In the genomic region with DNA sequence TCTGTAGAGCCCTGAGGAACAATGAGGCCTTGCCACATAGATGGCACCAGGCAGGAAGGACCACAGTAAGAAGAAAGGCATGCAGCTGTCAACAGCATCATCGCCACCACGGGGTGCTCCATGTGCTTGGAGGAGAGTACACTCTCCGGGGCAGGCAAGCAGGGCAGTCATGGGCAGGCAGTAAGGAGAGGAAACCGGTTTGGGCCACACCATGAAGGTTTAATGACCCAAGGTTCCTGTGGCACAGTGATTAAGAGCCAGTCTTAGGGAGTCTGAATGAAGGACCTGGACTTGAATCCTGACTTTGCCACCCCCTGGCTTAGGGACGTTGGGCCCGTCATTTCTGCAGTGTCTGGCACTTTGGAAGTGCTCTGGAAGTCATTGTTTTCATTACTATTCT, we compare ENCODE assay signal across 14 cellular contexts.
DNase-seq lines count a peak whose midpoint lies in the region; ATAC-seq, FAIRE-seq and TF ChIP-seq lines count a peak whose summit lies in the region.
"Had no signal": no experiment of that assay in that cellular context is flagged by ENCODE, and none has a peak within 500 bp of the region (broad histone marks: within the 10 kb centered on the region; RNA-seq: fewer than 3 reads in every experiment).

No MANE protein-coding gene starts in this region.

- peak overlapping the region in 3 of 4 donors; percentile 86 to 95 (median 90) for H3K4me3 Mint-ChIP-seq in IgD-negative memory B cell
- H3K4me3 Mint-ChIP-seq in astrocyte (ENCODE audit: unreplicated experiment), result peak overlapping the region; percentile 48
- H3K4me3 Mint-ChIP-seq in naive thymus-derived CD4-positive, alpha-beta T cell, result peak overlapping the region in 9 of 10 donors; percentile 74 to 96 (median 88)

- H3K27ac Mint-ChIP-seq in IgD-negative memory B cell (peak overlapping the region in 2 of 3 donors; percentile 93 to 95), astrocyte (ENCODE audit: unreplicated experiment) (peak overlapping the region; percentile 59)
- H3K27ac Mint-ChIP-seq in naive thymus-derived CD4-positive, alpha-beta T cell, result peak overlapping the region; percentile 78 to 97 (median 92)

- H3K79me2 ChIP-seq in astrocyte (ENCODE audit: insufficient read depth, low read length), result no peaks in the 10 kb centered on the region
- H3K79me2 ChIP-seq: parathyroid adenoma had no signal

- no peak for TF ChIP-seq CTCF in astrocyte (IDR thresholded peaks at IDR 0.05; ENCODE audit: insufficient read depth, low read depth, low read length)

- no peak overlapping the region for H2AFZ ChIP-seq in astrocyte (ENCODE audit: low read depth, low read length)

- H3K9me3 ChIP-seq in astrocyte (ENCODE audit: insufficient read depth, low read depth, low read length), result peaks cover 6% of the 10 kb centered on the region
- no peaks in the 10 kb centered on the region for H3K9me3 ChIP-seq in naive thymus-derived CD4-positive, alpha-beta T cell (ENCODE audit: control insufficient read depth in 2 of 3, low read length in 3 of 3)
- H3K9me3 ChIP-seq: upper lobe of right lung had no signal

- H3K36me3 ChIP-seq in astrocyte (ENCODE audit: insufficient read depth, low read length), result no peaks in the 10 kb centered on the region
- H3K36me3 ChIP-seq in naive thymus-derived CD4-positive, alpha-beta T cell (ENCODE audit: control insufficient read depth in 2 of 3, insufficient read depth in 3 of 3, low read length in 3 of 3), result peaks cover 0 to 6% (median 0%) of the 10 kb centered on the region in 3 experiments
- H3K36me3 ChIP-seq: cardiac muscle cell, upper lobe of right lung had no signal

- no peaks in the 10 kb centered on the region for H4K20me1 ChIP-seq in astrocyte (ENCODE audit: insufficient read depth, low read length)

- CTCF ChIA-PET in naive thymus-derived CD4-positive, alpha-beta T cell (lab: Charles Lee), result interaction anchor here (3.8 kb wide), 1 partner anchor 18 kb away, joined by 13 read pairs; no protein-coding TSS in a partner anchor

- H3K27me3 Mint-ChIP-seq in IgD-negative memory B cell (no peaks in the 10 kb centered on the region), astrocyte (ENCODE audit: low read depth, unreplicated experiment) (peaks cover 13% of the 10 kb centered on the region)
- peaks cover 0 to 16% (median 0%) of the 10 kb centered on the region in 5 donors for H3K27me3 Mint-ChIP-seq in naive thymus-derived CD4-positive, alpha-beta T cell

- H3K4me1 ChIP-seq in astrocyte (ENCODE audit: insufficient read depth, low read length), result peaks cover 9% of the 10 kb centered on the region
- H3K4me1 ChIP-seq in naive thymus-derived CD4-positive, alpha-beta T cell (ENCODE audit: control insufficient read depth in 2 of 2, insufficient read depth in 2 of 2, low read length in 2 of 2), result peaks cover 29 to 37% of the 10 kb centered on the region in 2 donors

- DNase-seq in DMS53 (lab: John Stamatoyannopoulos, UW) (peak; percentile 66), DMS53 treated with DMSO at 0.1 percent for 48 hours (lab: John Stamatoyannopoulos, UW; ENCODE audit: unreplicated experiment) (no peak), astrocyte (ENCODE audit: low read depth) (no peak), NCI-H187 (lab: John Stamatoyannopoulos, UW) (no peak)
- no peak for DNase-seq in naive thymus-derived CD4-positive, alpha-beta T cell
- DNase-seq: Kasumi-1, NCI-H345, upper lobe of right lung had no signal

- H3K27me3 ChIP-seq in astrocyte (ENCODE audit: insufficient read depth, low read length), result peaks cover 19% of the 10 kb centered on the region
- H3K27me3 ChIP-seq in naive thymus-derived CD4-positive, alpha-beta T cell (ENCODE audit: control insufficient read depth in 2 of 2, insufficient read depth in 2 of 2, low read length in 2 of 2), result no peaks in the 10 kb centered on the region

- intact Hi-C loops in naive thymus-derived CD4-positive, alpha-beta T cell (cut with micrococcal nuclease), result loop anchor here in 1 of 2 donors (5.0 to 10.0 kb wide), 2 partner anchors 188 to 501 kb away; a partner anchor contains a TSS

- peaks cover 2% of the 10 kb centered on the region for H3K36me3 Mint-ChIP-seq in IgD-negative memory B cell
- H3K36me3 Mint-ChIP-seq in astrocyte (ENCODE audit: low read depth, unreplicated experiment), result peaks cover 3% of the 10 kb centered on the region
- no peaks in the 10 kb centered on the region for H3K36me3 Mint-ChIP-seq in naive thymus-derived CD4-positive, alpha-beta T cell

- no peak for ATAC-seq in naive thymus-derived CD4-positive, alpha-beta T cell
- ATAC-seq in HG02678 (IDR thresholded peaks at IDR 0.05; ENCODE audit: unreplicated experiment) (no peak), GM21528 (IDR thresholded peaks at IDR 0.05; ENCODE audit: low FRiP score, unreplicated experiment) (no peak)
- ATAC-seq: upper lobe of right lung had no signal

- H3K4me1 Mint-ChIP-seq in IgD-negative memory B cell (peaks cover 26 to 33% (median 32%) of the 10 kb centered on the region in 3 donors), astrocyte (ENCODE audit: low read depth, unreplicated experiment) (peaks cover 18% of the 10 kb centered on the region)
- peaks cover 32 to 40% (median 37%) of the 10 kb centered on the region in 7 donors for H3K4me1 Mint-ChIP-seq in naive thymus-derived CD4-positive, alpha-beta T cell

- H3K4me2 ChIP-seq in astrocyte (ENCODE audit: low read length), result no peak overlapping the region

- FAIRE-seq in astrocyte (lab: Jason Lieb, UNC), result no peak

- POLR2A ChIA-PET in naive thymus-derived CD4-positive, alpha-beta T cell (lab: Charles Lee), result interaction anchor here (0.7 to 3.4 kb wide), 8 partner anchors 8 to 136 kb away, joined by 3 to 28 read pairs (median 4); a partner anchor contains a TSS

- H3K9me3 Mint-ChIP-seq in IgD-negative memory B cell (no peaks in the 10 kb centered on the region), astrocyte (ENCODE audit: unreplicated experiment) (no peaks in the 10 kb centered on the region)
- H3K9me3 Mint-ChIP-seq in naive thymus-derived CD4-positive, alpha-beta T cell, result peaks cover 0 to 4% (median 2%) of the 10 kb centered on the region in 11 donors

- H3K27ac ChIP-seq in astrocyte (ENCODE audit: low read depth, low read length), result no peak overlapping the region
- H3K27ac ChIP-seq in naive thymus-derived CD4-positive, alpha-beta T cell (ENCODE audit: low read depth, low read length), result peak overlapping the region; percentile 90
- H3K27ac ChIP-seq: 22Rv1, cardiac muscle cell, upper lobe of right lung had no signal

- no peak overlapping the region for H3K9ac ChIP-seq in astrocyte (ENCODE audit: low read length)
- H3K9ac ChIP-seq: parathyroid adenoma had no signal

- H3K4me3 ChIP-seq in astrocyte (ENCODE audit: insufficient read depth, low read depth, low read length), result no peak overlapping the region
- H3K4me3 ChIP-seq in naive thymus-derived CD4-positive, alpha-beta T cell (ENCODE audit: low read length), result no peak overlapping the region
- H3K4me3 ChIP-seq: cardiac muscle cell had no signal
